Comparison of ENCODE assay signal across 8 cellular contexts in genomic region chrX:48890296-48890925, GRCh38. TPM values are rescaled to one million over a fixed set of nuclear protein-coding genes. Genes with fewer than 3 reads are reported as not detected.
DNase-seq lines count a peak whose midpoint lies in the region; ATAC-seq and TF ChIP-seq lines count a peak whose summit lies in the region.

No MANE protein-coding gene starts in this region.

- no peak for ATAC-seq in left lobe of liver

- no peak for TF ChIP-seq POLR2A in sigmoid colon (IDR thresholded peaks at IDR 0.05)

- peaks cover 15% of the 10 kb centered on the region; the same call in 1 of the 2 replicates for H3K36me3 ChIP-seq in OCI-LY7 (ENCODE audit: insufficient read depth, low read length)
- peaks cover 0 to 11% (median 0%) of the 10 kb centered on the region in 4 donors for H3K36me3 ChIP-seq in sigmoid colon

- CTCF ChIA-PET in OCI-LY7 (lab: Charles Lee; ENCODE audit: unreplicated experiment): no interaction called here

- peak overlapping the region; percentile 41; the same call in 1 of the 2 replicates for H2AFZ ChIP-seq in OCI-LY7 (ENCODE audit: low read length)

- H3K4me1 ChIP-seq in OCI-LY7 (ENCODE audit: insufficient read depth, low read length, poor library complexity, severe bottlenecking): peaks cover 17% of the 10 kb centered on the region
- peaks cover 0 to 12% (median 5%) of the 10 kb centered on the region in 4 donors for H3K4me1 ChIP-seq in sigmoid colon

- intact Hi-C loops in OCI-LY7 (cut with micrococcal nuclease; ENCODE audit: unreplicated experiment) (loop anchor here (5.0 to 10.0 kb wide), 2 partner anchors 86 to 243 kb away; partner anchors contain the start of gene HDAC6), sigmoid colon (cut with DNase I) (loop anchor here (2.0 to 10.0 kb wide), 3 partner anchors 67 to 216 kb away; partner anchors contain the start of genes HDAC6 and OTUD5)

- no peaks in the 10 kb centered on the region for H3K9me2 ChIP-seq in OCI-LY7 (ENCODE audit: insufficient read depth, low read length)

- H3K4me2 ChIP-seq in OCI-LY7 (ENCODE audit: low read length): peak overlapping the region; percentile 58

- H3K27me3 ChIP-seq in sigmoid colon: no peaks in the 10 kb centered on the region

- H3K4me3 ChIP-seq in GM12865 (ENCODE audit: low read depth, low read length): peak overlapping the region; percentile 55
- H3K4me3 ChIP-seq in OCI-LY7 (ENCODE audit: low read depth, low read length, poor library complexity, severe bottlenecking): peak overlapping the region; percentile 52
- H3K4me3 ChIP-seq in epithelial cell of proximal tubule (ENCODE audit: low read depth, low read length): peak overlapping the region; percentile 56
- peak overlapping the region; percentile 63 to 67 (median 64) for H3K4me3 ChIP-seq in sigmoid colon

- H3K79me2 ChIP-seq in OCI-LY7 (ENCODE audit: insufficient read depth, low read depth, low read length): peaks cover 4% of the 10 kb centered on the region

- TF ChIP-seq EP300 in sigmoid colon (IDR thresholded peaks at IDR 0.05): no peak

- H3K9me3 ChIP-seq in OCI-LY7 (ENCODE audit: low read length) (no peaks in the 10 kb centered on the region), sigmoid colon (no peaks in the 10 kb centered on the region)

- H3K27ac ChIP-seq in OCI-LY7 (ENCODE audit: low read depth, low read length, poor library complexity, severe bottlenecking) (no peak overlapping the region), sigmoid colon (peak overlapping the region; percentile 80 to 85 (median 83))

- 19 to 30% methylated on average over 15 of the region's 15 CpGs for WGBS in sigmoid colon, 2 donors

- BruUV-seq in OCI-LY7 (replicated peaks; lab: Mats Ljungman, UMichigan): no TSS peak

- H4K20me1 ChIP-seq in OCI-LY7 (ENCODE audit: insufficient read depth, low read length): no peaks in the 10 kb centered on the region

- TF ChIP-seq CTCF in GM12865 (IDR thresholded peaks at IDR 0.05; ENCODE audit: insufficient read depth, low read depth, low read length, missing control alignments) (no peak), OCI-LY7 (conservative IDR thresholded peaks at IDR 0.05; ENCODE audit: low read length) (no peak), epithelial cell of proximal tubule (conservative IDR thresholded peaks at IDR 0.05; ENCODE audit: low read depth, low read length) (no peak), sigmoid colon (IDR thresholded peaks at IDR 0.05) (no peak), GM10266 (IDR thresholded peaks at IDR 0.05; ENCODE audit: control insufficient read depth, insufficient read depth, low read depth, missing control alignments) (no peak)

- DNase-seq in GM12865 (ENCODE audit: low read depth) (no peak), OCI-LY7 (ENCODE audit: low spot score) (no peak), epithelial cell of proximal tubule (ENCODE audit: low read depth) (no peak), sigmoid colon (no peak), GM10266 (ENCODE audit: extremely low spot score) (no peak), NCI-H2029 treated with DMSO at 0.1 percent for 48 hours (lab: John Stamatoyannopoulos, UW) (no peak), left lobe of liver (ENCODE audit: low spot score) (no peak), GF-D8 (lab: John Stamatoyannopoulos, UW) (no peak)

- POLR2A ChIA-PET in OCI-LY7 (lab: Charles Lee): interaction anchor here (0.8 kb wide), 1 partner anchor 56 kb away, joined by 3 read pairs; no protein-coding TSS in a partner anchor

RNA-seq across cellular contexts. Expression of gene TIMM17B, which starts 7.2 kb away (rescaled TPM):
- total RNA-seq in OCI-LY7 (2014; rRNA removed; shearing (Covaris generic)): 54.3 and 83.3 TPM in 2 replicates
- total RNA-seq in OCI-LY7 (2022) (79.3 and 90.0 TPM in 2 replicates), epithelial cell of proximal tubule (93.7 and 104 TPM in 2 replicates), sigmoid colon (10 to 100 TPM; 37.7 to 59.6 (median 45.7) TPM), left lobe of liver (22.8 TPM)
- polyA plus RNA-seq in sigmoid colon: 10 to 100 TPM; 38.4 to 63.1 (median 53.4) TPM

RNA-seq across cellular contexts. Expression of gene PQBP1, which starts 7.3 kb away (rescaled TPM):
- 72.7 and 90.5 TPM in 2 replicates for total RNA-seq in OCI-LY7 (2014; rRNA removed; shearing (Covaris generic))
- total RNA-seq in OCI-LY7 (2022): 79.6 and 93.0 TPM in 2 replicates
- total RNA-seq in epithelial cell of proximal tubule: 84.6 and 86.0 TPM in 2 replicates
- 100 to 1,000 TPM in 2 of 4 donors, 10 to 100 TPM in 2; 83.1 to 103 (median 94.9) TPM for total RNA-seq in sigmoid colon
- 10 to 100 TPM; 65.0 to 80.8 (median 77.5) TPM for polyA plus RNA-seq in sigmoid colon
- total RNA-seq in left lobe of liver: 31.3 TPM

RNA-seq across cellular contexts. Expression of gene SLC35A2, which starts 21.0 kb away (rescaled TPM):
- 7.1 and 9.9 TPM in 2 replicates for total RNA-seq in OCI-LY7 (2014; rRNA removed; shearing (Covaris generic))
- 18.4 and 22.2 TPM in 2 replicates for total RNA-seq in OCI-LY7 (2022)
- 20.5 and 22.0 TPM in 2 replicates for total RNA-seq in epithelial cell of proximal tubule
- 10 to 100 TPM in 1 of 4 donors, 1 to 10 TPM in 3; 5.6 to 20.2 (median 6.0) TPM for total RNA-seq in sigmoid colon
- 10 to 100 TPM in 1 of 3 donors, 1 to 10 TPM in 2; 6.0 to 43.9 (median 9.0) TPM for polyA plus RNA-seq in sigmoid colon
- 18.7 TPM for total RNA-seq in left lobe of liver

RNA-seq across cellular contexts. Expression of gene PIM2, which starts 28.4 kb away (rescaled TPM):
- total RNA-seq in OCI-LY7 (2014; rRNA removed; shearing (Covaris generic)): 41.7 and 60.3 TPM in 2 replicates
- total RNA-seq in OCI-LY7 (2022) (146 and 148 TPM in 2 replicates), epithelial cell of proximal tubule (10.9 and 13.1 TPM in 2 replicates), sigmoid colon (1 to 10 TPM; 2.4 to 6.9 (median 4.4) TPM), left lobe of liver (3.8 TPM)
- polyA plus RNA-seq in sigmoid colon: 10 to 100 TPM in 1 of 3 donors, 1 to 10 TPM in 2; 6.6 to 42.0 (median 6.7) TPM

RNA-seq across cellular contexts. Expression of gene PCSK1N, which starts 55.0 kb away (rescaled TPM):
- not detected in 2 replicates for total RNA-seq in OCI-LY7 (2014; rRNA removed; shearing (Covaris generic))
- total RNA-seq in OCI-LY7 (2022) (not detected in 2 replicates), epithelial cell of proximal tubule (12.4 and 19.3 TPM in 2 replicates), sigmoid colon (10 to 100 TPM in 3 of 4 donors, 1 to 10 TPM in 1; 4.1 to 25.7 (median 21.4) TPM), left lobe of liver (0.23 TPM)
- polyA plus RNA-seq in sigmoid colon: 1 to 10 TPM; 2.3 to 6.9 (median 6.0) TPM
